ENCODE assay signal across 2 cellular contexts in the genomic region with DNA sequence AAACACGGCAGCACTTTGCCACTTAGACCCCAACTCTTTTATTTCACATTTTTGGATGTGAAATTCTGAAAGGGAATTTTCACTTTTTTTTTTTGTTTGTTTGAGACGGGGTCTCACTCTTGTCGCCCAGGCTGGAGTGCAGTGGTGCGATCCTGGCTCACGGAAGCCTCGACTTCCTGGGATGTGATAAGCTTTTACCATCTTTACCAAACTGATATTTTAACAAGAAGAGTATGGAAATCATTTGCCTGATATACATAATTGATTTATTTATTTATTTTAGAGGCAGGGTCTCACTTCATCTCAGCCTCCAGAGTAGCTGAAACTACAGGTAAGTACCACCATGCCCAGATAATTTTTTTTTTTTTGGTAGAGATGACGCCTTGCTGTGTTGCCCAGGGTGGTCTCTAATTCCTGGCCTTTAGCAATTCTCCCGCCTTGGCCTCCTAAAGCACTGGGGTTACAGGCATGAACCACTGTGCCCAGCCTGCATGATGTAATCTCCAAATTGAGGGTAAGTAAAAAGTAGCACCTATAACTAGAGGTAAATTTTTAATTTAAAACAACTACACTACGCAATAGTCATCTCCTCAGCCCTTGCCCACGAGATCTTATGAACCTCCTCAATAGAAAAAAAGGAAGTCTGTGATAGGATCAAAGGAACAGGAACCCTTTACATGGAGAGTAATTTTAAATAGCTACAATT.
TF ChIP-seq lines count a peak whose summit lies in the region.

No MANE protein-coding gene starts in this region.

TF ChIP-seq in IMR-90, 13 proteins besides CTCF, POLR2A, EP300 and RAD21:
- no peak for TF ChIP-seq CEBPB (IDR thresholded peaks at IDR 0.05; ENCODE audit: low read depth, low read length)
- no peak for TF ChIP-seq MXI1 (IDR thresholded peaks at IDR 0.05; ENCODE audit: borderline replicate concordance, low read depth, low read length)
- no peak for TF ChIP-seq SMC3 (IDR thresholded peaks at IDR 0.05; ENCODE audit: low read depth, low read length)
- TF ChIP-seq MAFK (IDR thresholded peaks at IDR 0.05; ENCODE audit: low read depth, low read length) = no peak
- no peak for TF ChIP-seq MAZ (IDR thresholded peaks at IDR 0.05; ENCODE audit: borderline replicate concordance, low read depth, low read length)
- TF ChIP-seq RFX5 (IDR thresholded peaks at IDR 0.05; ENCODE audit: low read depth, low read length) = no peak
- TF ChIP-seq, protein P1, sequence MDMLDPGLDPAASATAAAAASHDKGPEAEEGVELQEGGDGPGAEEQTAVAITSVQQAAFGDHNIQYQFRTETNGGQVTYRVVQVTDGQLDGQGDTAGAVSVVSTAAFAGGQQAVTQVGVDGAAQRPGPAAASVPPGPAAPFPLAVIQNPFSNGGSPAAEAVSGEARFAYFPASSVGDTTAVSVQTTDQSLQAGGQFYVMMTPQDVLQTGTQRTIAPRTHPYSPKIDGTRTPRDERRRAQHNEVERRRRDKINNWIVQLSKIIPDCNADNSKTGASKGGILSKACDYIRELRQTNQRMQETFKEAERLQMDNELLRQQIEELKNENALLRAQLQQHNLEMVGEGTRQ (IDR thresholded peaks at IDR 0.05; ENCODE audit: low read depth, low read length) = no peak
- no peak for TF ChIP-seq NFE2L2 (IDR thresholded peaks at IDR 0.05; ENCODE audit: low read depth, low read length)
- no peak for TF ChIP-seq CHD1 (IDR thresholded peaks at IDR 0.05; ENCODE audit: low read depth, low read length)
- TF ChIP-seq FOS (IDR thresholded peaks at IDR 0.05; ENCODE audit: low read depth, low read length) = no peak
- TF ChIP-seq BHLHE40 (IDR thresholded peaks at IDR 0.05; ENCODE audit: low read depth, low read length) = no peak
- no peak for TF ChIP-seq RCOR1 (IDR thresholded peaks at IDR 0.05; ENCODE audit: insufficient replicate concordance, low read length)
TF ChIP-seq in IMR-90: peak in this region for 0.

TF ChIP-seq in GM12878, 131 proteins besides CTCF, POLR2A, EP300 and RAD21:
- TF ChIP-seq RAD51 (IDR thresholded peaks at IDR 0.05) (no peak), JUND (IDR thresholded peaks at IDR 0.05; ENCODE audit: low read depth, low read length) (no peak), SUZ12 (IDR thresholded peaks at IDR 0.05; ENCODE audit: unreplicated experiment) (no peak), CBX3 (IDR thresholded peaks at IDR 0.05; ENCODE audit: borderline replicate concordance, low read depth) (no peak), SMARCA5 (IDR thresholded peaks at IDR 0.05) (no peak), ESRRA (IDR thresholded peaks at IDR 0.05; ENCODE audit: low read length) (no peak), SMC3 (IDR thresholded peaks at IDR 0.05; ENCODE audit: borderline replicate concordance, low read length) (no peak), RELA (IDR thresholded peaks at IDR 0.05; ENCODE audit: borderline replicate concordance, partially characterized antibody) (no peak), NR2F1 (conservative IDR thresholded peaks at IDR 0.05) (no peak)
- TF ChIP-seq, protein P2, sequence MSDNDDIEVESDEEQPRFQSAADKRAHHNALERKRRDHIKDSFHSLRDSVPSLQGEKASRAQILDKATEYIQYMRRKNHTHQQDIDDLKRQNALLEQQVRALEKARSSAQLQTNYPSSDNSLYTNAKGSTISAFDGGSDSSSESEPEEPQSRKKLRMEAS (IDR thresholded peaks at IDR 0.05; ENCODE audit: low read depth, low read length) = no peak
- TF ChIP-seq, protein P3, sequence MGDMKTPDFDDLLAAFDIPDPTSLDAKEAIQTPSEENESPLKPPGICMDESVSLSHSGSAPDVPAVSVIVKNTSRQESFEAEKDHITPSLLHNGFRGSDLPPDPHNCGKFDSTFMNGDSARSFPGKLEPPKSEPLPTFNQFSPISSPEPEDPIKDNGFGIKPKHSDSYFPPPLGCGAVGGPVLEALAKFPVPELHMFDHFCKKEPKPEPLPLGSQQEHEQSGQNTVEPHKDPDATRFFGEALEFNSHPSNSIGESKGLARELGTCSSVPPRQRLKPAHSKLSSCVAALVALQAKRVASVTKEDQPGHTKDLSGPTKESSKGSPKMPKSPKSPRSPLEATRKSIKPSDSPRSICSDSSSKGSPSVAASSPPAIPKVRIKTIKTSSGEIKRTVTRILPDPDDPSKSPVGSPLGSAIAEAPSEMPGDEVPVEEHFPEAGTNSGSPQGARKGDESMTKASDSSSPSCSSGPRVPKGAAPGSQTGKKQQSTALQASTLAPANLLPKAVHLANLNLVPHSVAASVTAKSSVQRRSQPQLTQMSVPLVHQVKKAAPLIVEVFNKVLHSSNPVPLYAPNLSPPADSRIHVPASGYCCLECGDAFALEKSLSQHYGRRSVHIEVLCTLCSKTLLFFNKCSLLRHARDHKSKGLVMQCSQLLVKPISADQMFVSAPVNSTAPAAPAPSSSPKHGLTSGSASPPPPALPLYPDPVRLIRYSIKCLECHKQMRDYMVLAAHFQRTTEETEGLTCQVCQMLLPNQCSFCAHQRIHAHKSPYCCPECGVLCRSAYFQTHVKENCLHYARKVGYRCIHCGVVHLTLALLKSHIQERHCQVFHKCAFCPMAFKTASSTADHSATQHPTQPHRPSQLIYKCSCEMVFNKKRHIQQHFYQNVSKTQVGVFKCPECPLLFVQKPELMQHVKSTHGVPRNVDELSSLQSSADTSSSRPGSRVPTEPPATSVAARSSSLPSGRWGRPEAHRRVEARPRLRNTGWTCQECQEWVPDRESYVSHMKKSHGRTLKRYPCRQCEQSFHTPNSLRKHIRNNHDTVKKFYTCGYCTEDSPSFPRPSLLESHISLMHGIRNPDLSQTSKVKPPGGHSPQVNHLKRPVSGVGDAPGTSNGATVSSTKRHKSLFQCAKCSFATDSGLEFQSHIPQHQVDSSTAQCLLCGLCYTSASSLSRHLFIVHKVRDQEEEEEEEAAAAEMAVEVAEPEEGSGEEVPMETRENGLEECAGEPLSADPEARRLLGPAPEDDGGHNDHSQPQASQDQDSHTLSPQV (IDR thresholded peaks at IDR 0.05) = no peak
- TF ChIP-seq, protein P4, sequence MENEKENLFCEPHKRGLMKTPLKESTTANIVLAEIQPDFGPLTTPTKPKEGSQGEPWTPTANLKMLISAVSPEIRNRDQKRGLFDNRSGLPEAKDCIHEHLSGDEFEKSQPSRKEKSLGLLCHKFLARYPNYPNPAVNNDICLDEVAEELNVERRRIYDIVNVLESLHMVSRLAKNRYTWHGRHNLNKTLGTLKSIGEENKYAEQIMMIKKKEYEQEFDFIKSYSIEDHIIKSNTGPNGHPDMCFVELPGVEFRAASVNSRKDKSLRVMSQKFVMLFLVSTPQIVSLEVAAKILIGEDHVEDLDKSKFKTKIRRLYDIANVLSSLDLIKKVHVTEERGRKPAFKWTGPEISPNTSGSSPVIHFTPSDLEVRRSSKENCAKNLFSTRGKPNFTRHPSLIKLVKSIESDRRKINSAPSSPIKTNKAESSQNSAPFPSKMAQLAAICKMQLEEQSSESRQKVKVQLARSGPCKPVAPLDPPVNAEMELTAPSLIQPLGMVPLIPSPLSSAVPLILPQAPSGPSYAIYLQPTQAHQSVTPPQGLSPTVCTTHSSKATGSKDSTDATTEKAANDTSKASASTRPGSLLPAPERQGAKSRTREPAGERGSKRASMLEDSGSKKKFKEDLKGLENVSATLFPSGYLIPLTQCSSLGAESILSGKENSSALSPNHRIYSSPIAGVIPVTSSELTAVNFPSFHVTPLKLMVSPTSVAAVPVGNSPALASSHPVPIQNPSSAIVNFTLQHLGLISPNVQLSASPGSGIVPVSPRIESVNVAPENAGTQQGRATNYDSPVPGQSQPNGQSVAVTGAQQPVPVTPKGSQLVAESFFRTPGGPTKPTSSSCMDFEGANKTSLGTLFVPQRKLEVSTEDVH (IDR thresholded peaks at IDR 0.05; ENCODE audit: low read depth, partially characterized antibody) = no peak
- TF ChIP-seq, protein P5, sequence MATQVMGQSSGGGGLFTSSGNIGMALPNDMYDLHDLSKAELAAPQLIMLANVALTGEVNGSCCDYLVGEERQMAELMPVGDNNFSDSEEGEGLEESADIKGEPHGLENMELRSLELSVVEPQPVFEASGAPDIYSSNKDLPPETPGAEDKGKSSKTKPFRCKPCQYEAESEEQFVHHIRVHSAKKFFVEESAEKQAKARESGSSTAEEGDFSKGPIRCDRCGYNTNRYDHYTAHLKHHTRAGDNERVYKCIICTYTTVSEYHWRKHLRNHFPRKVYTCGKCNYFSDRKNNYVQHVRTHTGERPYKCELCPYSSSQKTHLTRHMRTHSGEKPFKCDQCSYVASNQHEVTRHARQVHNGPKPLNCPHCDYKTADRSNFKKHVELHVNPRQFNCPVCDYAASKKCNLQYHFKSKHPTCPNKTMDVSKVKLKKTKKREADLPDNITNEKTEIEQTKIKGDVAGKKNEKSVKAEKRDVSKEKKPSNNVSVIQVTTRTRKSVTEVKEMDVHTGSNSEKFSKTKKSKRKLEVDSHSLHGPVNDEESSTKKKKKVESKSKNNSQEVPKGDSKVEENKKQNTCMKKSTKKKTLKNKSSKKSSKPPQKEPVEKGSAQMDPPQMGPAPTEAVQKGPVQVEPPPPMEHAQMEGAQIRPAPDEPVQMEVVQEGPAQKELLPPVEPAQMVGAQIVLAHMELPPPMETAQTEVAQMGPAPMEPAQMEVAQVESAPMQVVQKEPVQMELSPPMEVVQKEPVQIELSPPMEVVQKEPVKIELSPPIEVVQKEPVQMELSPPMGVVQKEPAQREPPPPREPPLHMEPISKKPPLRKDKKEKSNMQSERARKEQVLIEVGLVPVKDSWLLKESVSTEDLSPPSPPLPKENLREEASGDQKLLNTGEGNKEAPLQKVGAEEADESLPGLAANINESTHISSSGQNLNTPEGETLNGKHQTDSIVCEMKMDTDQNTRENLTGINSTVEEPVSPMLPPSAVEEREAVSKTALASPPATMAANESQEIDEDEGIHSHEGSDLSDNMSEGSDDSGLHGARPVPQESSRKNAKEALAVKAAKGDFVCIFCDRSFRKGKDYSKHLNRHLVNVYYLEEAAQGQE (IDR thresholded peaks at IDR 0.05; ENCODE audit: low read depth, low read length) = no peak
